In the genomic region with DNA sequence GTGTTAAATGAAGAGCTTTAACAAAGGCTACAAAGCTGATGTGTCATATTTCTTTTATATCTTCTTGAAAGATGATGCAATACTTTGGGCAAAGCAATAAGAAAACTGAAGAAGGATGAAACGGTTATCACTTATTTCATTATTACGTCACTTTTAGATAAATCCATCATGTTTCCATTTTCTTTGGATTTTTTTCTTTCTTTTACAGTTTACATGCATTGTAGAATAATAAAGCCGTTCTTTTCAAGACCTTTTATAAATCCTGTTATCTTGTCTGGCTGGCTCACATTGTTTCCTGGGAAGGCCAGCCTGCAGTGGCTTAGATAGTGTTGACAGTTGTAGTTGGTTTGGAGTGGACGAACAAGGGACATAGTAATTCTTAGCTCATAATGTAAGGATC, we compare ENCODE assay signal across 1 cellular context.
TF ChIP-seq lines count a peak whose summit lies in the region.

No MANE protein-coding gene starts in this region.

TF ChIP-seq in K562, 482 proteins besides CTCF, POLR2A, EP300 and RAD21 (continued from another document and continues in another):
- TF ChIP-seq, protein P1, sequence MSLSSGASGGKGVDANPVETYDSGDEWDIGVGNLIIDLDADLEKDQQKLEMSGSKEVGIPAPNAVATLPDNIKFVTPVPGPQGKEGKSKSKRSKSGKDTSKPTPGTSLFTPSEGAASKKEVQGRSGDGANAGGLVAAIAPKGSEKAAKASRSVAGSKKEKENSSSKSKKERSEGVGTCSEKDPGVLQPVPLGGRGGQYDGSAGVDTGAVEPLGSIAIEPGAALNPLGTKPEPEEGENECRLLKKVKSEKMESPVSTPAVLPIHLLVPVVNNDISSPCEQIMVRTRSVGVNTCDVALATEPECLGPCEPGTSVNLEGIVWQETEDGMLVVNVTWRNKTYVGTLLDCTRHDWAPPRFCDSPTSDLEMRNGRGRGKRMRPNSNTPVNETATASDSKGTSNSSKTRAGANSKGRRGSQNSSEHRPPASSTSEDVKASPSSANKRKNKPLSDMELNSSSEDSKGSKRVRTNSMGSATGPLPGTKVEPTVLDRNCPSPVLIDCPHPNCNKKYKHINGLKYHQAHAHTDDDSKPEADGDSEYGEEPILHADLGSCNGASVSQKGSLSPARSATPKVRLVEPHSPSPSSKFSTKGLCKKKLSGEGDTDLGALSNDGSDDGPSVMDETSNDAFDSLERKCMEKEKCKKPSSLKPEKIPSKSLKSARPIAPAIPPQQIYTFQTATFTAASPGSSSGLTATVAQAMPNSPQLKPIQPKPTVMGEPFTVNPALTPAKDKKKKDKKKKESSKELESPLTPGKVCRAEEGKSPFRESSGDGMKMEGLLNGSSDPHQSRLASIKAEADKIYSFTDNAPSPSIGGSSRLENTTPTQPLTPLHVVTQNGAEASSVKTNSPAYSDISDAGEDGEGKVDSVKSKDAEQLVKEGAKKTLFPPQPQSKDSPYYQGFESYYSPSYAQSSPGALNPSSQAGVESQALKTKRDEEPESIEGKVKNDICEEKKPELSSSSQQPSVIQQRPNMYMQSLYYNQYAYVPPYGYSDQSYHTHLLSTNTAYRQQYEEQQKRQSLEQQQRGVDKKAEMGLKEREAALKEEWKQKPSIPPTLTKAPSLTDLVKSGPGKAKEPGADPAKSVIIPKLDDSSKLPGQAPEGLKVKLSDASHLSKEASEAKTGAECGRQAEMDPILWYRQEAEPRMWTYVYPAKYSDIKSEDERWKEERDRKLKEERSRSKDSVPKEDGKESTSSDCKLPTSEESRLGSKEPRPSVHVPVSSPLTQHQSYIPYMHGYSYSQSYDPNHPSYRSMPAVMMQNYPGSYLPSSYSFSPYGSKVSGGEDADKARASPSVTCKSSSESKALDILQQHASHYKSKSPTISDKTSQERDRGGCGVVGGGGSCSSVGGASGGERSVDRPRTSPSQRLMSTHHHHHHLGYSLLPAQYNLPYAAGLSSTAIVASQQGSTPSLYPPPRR (CRISPR knock-in tag; IDR thresholded peaks at IDR 0.05; ENCODE audit: borderline replicate concordance) = no peak
- TF ChIP-seq LEF1 (IDR thresholded peaks at IDR 0.05) (peak; percentile 77; the same call in 1 of the 2 replicates), ELF1 (tag; IDR thresholded peaks at IDR 0.05) (no peak), TBL1XR1 (IDR thresholded peaks at IDR 0.05; ENCODE audit: low read length in 2 of 2) (peak in 1 of 2 experiments; percentile 61; a peak in 2 of 4 replicates), CTBP1 (IDR thresholded peaks at IDR 0.05; ENCODE audit: borderline replicate concordance) (no peak), JUNB (CRISPR knock-in tag; conservative IDR thresholded peaks at IDR 0.05) (no peak), ZNF551 (CRISPR knock-in tag; IDR thresholded peaks at IDR 0.05) (no peak), CBFA2T2 (conservative IDR thresholded peaks at IDR 0.05) (peak; percentile 78), RBM14 (IDR thresholded peaks at IDR 0.05; ENCODE audit: borderline replicate concordance, insufficient read depth, low read depth, low read length) (no peak), ZFP91 (CRISPR knock-in tag; IDR thresholded peaks at IDR 0.05) (no peak), ZNF583 (CRISPR knock-in tag; IDR thresholded peaks at IDR 0.05) (no peak), HBP1 (CRISPR knock-in tag; IDR thresholded peaks at IDR 0.05) (no peak), ARID3A (IDR thresholded peaks at IDR 0.05; ENCODE audit: borderline replicate concordance, low read depth, low read length) (peak; percentile 86; the same call in 1 of the 2 replicates), SNAPC5 (CRISPR knock-in tag; IDR thresholded peaks at IDR 0.05) (no peak), PTBP1 (IDR thresholded peaks at IDR 0.05; ENCODE audit: low read depth, low read length) (no peak), TRIM24 (IDR thresholded peaks at IDR 0.05) (peak; percentile 66 to 78), POLR2H (tag; IDR thresholded peaks at IDR 0.05; ENCODE audit: low read depth) (0 out of 2 replicates have a peak, but pooled peaks have one; percentile 48), KDM1A (IDR thresholded peaks at IDR 0.05) (peak; percentile 59 to 65; a peak in 2 of 4 replicates), GATAD2B (IDR thresholded peaks at IDR 0.05; ENCODE audit: borderline replicate concordance) (no peak), LARP7 (IDR thresholded peaks at IDR 0.05) (no peak), PHF20 (IDR thresholded peaks at IDR 0.05; ENCODE audit: partially characterized antibody) (no peak), NEUROD1 (IDR thresholded peaks at IDR 0.05; ENCODE audit: borderline replicate concordance, low read depth, low read length, partially characterized antibody) (peak; percentile 58), HES1 (IDR thresholded peaks at IDR 0.05; ENCODE audit: low read depth) (no peak), SRSF1 (IDR thresholded peaks at IDR 0.05; ENCODE audit: low read depth, low read length) (no peak), VEZF1 (CRISPR knock-in tag; IDR thresholded peaks at IDR 0.05) (peak; percentile 24; the same call in 1 of the 2 replicates), SIX5 (IDR thresholded peaks at IDR 0.05; ENCODE audit: borderline replicate concordance in 1 of 2, insufficient read depth in 1 of 2, low read depth in 1 of 2, low read length in 2 of 2) (no peak), ZNF280A (IDR thresholded peaks at IDR 0.05; ENCODE audit: low read depth, partially characterized antibody) (no peak), MECOM (CRISPR knock-in tag; IDR thresholded peaks at IDR 0.05) (peak; percentile 65; the same call in 1 of the 2 replicates), JUND (IDR thresholded peaks at IDR 0.05; ENCODE audit: borderline replicate concordance, low read depth, low read length) (peak; percentile 48; the same call in 1 of the 2 replicates), JUND (tag; IDR thresholded peaks at IDR 0.05; ENCODE audit: borderline replicate concordance, low read depth, low read length) (peak; percentile 65; the same call in 2 of the 3 replicates), SMAD4 (CRISPR knock-in tag; conservative IDR thresholded peaks at IDR 0.05) (peak; percentile 36; the same call in 1 of the 2 replicates), PYGO2 (tag; IDR thresholded peaks at IDR 0.05) (no peak), ZBTB17 (CRISPR knock-in tag; IDR thresholded peaks at IDR 0.05) (no peak), CREB1 (IDR thresholded peaks at IDR 0.05) (no peak), CREB1 (CRISPR knock-in tag; IDR thresholded peaks at IDR 0.05) (no peak), TGIF2 (CRISPR knock-in tag; IDR thresholded peaks at IDR 0.05) (no peak), ELF4 (CRISPR knock-in tag; IDR thresholded peaks at IDR 0.05) (no peak), KAT7 (CRISPR knock-in tag; IDR thresholded peaks at IDR 0.05; ENCODE audit: borderline replicate concordance) (no peak), U2AF1 (optimal IDR thresholded peaks at IDR 0.05; ENCODE audit: low read depth, low read length) (no peak)
- TF ChIP-seq, protein P2, sequence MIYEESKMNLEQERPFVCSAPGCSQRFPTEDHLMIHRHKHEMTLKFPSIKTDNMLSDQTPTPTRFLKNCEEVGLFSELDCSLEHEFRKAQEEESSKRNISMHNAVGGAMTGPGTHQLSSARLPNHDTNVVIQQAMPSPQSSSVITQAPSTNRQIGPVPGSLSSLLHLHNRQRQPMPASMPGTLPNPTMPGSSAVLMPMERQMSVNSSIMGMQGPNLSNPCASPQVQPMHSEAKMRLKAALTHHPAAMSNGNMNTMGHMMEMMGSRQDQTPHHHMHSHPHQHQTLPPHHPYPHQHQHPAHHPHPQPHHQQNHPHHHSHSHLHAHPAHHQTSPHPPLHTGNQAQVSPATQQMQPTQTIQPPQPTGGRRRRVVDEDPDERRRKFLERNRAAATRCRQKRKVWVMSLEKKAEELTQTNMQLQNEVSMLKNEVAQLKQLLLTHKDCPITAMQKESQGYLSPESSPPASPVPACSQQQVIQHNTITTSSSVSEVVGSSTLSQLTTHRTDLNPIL (CRISPR knock-in tag; IDR thresholded peaks at IDR 0.05) = no peak
- TF ChIP-seq, protein P3, sequence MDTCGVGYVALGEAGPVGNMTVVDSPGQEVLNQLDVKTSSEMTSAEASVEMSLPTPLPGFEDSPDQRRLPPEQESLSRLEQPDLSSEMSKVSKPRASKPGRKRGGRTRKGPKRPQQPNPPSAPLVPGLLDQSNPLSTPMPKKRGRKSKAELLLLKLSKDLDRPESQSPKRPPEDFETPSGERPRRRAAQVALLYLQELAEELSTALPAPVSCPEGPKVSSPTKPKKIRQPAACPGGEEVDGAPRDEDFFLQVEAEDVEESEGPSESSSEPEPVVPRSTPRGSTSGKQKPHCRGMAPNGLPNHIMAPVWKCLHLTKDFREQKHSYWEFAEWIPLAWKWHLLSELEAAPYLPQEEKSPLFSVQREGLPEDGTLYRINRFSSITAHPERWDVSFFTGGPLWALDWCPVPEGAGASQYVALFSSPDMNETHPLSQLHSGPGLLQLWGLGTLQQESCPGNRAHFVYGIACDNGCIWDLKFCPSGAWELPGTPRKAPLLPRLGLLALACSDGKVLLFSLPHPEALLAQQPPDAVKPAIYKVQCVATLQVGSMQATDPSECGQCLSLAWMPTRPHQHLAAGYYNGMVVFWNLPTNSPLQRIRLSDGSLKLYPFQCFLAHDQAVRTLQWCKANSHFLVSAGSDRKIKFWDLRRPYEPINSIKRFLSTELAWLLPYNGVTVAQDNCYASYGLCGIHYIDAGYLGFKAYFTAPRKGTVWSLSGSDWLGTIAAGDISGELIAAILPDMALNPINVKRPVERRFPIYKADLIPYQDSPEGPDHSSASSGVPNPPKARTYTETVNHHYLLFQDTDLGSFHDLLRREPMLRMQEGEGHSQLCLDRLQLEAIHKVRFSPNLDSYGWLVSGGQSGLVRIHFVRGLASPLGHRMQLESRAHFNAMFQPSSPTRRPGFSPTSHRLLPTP (IDR thresholded peaks at IDR 0.05; ENCODE audit: borderline replicate concordance, extremely low read depth, insufficient read length) = no peak
- TF ChIP-seq, protein P4, sequence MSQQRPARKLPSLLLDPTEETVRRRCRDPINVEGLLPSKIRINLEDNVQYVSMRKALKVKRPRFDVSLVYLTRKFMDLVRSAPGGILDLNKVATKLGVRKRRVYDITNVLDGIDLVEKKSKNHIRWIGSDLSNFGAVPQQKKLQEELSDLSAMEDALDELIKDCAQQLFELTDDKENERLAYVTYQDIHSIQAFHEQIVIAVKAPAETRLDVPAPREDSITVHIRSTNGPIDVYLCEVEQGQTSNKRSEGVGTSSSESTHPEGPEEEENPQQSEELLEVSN (IDR thresholded peaks at IDR 0.05; ENCODE audit: borderline replicate concordance in 1 of 2, extremely low read depth in 1 of 2, insufficient read depth in 1 of 2, insufficient read length in 1 of 2, low read depth in 1 of 2, low read length in 1 of 2, poor library complexity in 1 of 2, severe bottlenecking in 1 of 2) = no peak
